ENCODE assay signal across 8 cellular contexts in the genomic region with DNA sequence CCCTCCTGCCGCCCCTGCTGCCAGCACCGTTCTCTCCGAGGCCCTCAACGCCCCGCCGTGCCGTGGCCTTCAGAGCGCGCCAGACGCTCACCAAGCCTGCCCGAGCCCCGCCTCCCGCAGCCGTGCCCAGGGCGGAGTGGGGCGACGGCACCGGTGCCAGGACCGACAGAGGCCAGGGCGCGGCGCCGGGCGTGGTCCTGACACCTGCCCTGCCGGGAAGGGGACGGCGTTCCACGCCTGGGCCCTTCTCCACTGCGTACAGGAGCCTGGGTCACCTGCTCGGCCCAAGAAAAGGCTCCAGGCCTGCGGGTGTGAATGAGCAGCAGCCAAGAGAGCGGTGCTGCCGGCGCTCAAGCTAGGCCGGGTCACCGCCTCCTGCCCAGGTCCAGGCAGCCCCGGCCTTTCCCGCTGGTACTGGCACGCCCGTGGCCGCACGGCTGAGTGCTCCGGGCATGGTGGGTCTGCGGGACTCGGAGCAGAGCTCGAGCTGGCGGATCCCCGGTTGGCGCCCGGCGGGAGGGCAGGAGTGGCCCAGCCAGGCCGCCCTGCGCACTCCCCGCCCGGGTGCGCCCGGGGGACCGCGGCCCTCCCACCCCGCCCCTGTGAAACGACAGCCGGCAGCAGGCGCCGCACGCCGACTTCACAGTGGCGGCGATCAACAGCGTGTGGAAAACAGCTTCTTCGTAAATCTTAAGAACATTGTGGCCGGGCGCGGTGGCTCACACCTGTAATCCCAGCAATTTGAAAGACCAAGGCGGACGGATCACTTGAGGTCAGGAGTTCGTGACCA. TPM values are rescaled to one million over a fixed set of nuclear protein-coding genes. Genes with fewer than 3 reads are reported as not detected.
DNase-seq lines count a peak whose midpoint lies in the region; ATAC-seq, FAIRE-seq and TF ChIP-seq lines count a peak whose summit lies in the region.

No MANE protein-coding gene starts in this region.

- H3K4me1 ChIP-seq in NT2/D1 (ENCODE audit: insufficient read depth, insufficient read length): peaks cover 8% of the 10 kb centered on the region
- H3K4me1 ChIP-seq in mesodermal cell (ENCODE audit: control insufficient read depth, insufficient read depth, low read length, poor library complexity, severe bottlenecking): peaks cover 16% of the 10 kb centered on the region
- H3K4me1 ChIP-seq in uterus: peaks cover 0 to 12% of the 10 kb centered on the region in 2 donors

- H3K27ac ChIP-seq in mesodermal cell (ENCODE audit: low read depth, low read length, severe bottlenecking): no peak overlapping the region
- H3K27ac ChIP-seq in uterus: no peak overlapping the region

- H3K9me3 ChIP-seq in NT2/D1 (ENCODE audit: insufficient read depth, low read length): peaks cover 11% of the 10 kb centered on the region
- peaks cover 7% of the 10 kb centered on the region for H3K9me3 ChIP-seq in mesodermal cell (ENCODE audit: control insufficient read depth, low read length)
- H3K9me3 ChIP-seq in uterus: no peaks in the 10 kb centered on the region

- ATAC-seq in GM19463 (IDR thresholded peaks at IDR 0.05; ENCODE audit: unreplicated experiment): no peak

- TF ChIP-seq POLR2A in uterus (IDR thresholded peaks at IDR 0.05): peak in 1 of 2 donors; percentile 38

- H3K27me3 ChIP-seq in NT2/D1 (ENCODE audit: insufficient read depth, insufficient read length) (peaks cover 54% of the 10 kb centered on the region), uterus (peaks cover 0 to 18% of the 10 kb centered on the region in 2 donors)

- DNase-seq in AG10803 (ENCODE audit: low read depth) (no peak), NT2/D1 (ENCODE audit: low read depth, low spot score) (no peak), dermis blood vessel endothelial cell (peak; percentile 14), uterus (no peak), D721Med (ENCODE audit: insufficient read length, low spot score) (no peak), 8988T (no peak)

- no peak for TF ChIP-seq CTCF in AG10803 (conservative IDR thresholded peaks at IDR 0.05; ENCODE audit: low read length)
- no peak for TF ChIP-seq CTCF in uterus (IDR thresholded peaks at IDR 0.05)
- no peak for TF ChIP-seq CTCF in D721Med (IDR thresholded peaks at IDR 0.05; ENCODE audit: insufficient read depth, missing control alignments)

- FAIRE-seq in D721Med (lab: Jason Lieb, UNC): no peak

- H3K36me3 ChIP-seq in NT2/D1 (ENCODE audit: insufficient read depth, insufficient read length, low read length): no peaks in the 10 kb centered on the region
- H3K36me3 ChIP-seq in mesodermal cell (ENCODE audit: control insufficient read depth, insufficient read depth, low read length): no peaks in the 10 kb centered on the region
- no peaks in the 10 kb centered on the region for H3K36me3 ChIP-seq in uterus

- intact Hi-C loops in uterus (cut with DNase I; ENCODE audit: low total_unique reads): no loop called here

- WGBS in mesodermal cell (ENCODE audit: insufficient coverage in 2 of 2), 2 experiments: 3 to 5% methylated on average over 54 to 67 of the region's 76 CpGs

- H3K9ac ChIP-seq in NT2/D1 (ENCODE audit: insufficient read length, low read depth): peak overlapping the region; percentile 64

- H3K4me3 ChIP-seq in AG10803 (ENCODE audit: low read length): peak overlapping the region; percentile 15
- H3K4me3 ChIP-seq in NT2/D1 (ENCODE audit: insufficient read length, low read depth): peak overlapping the region; percentile 37
- H3K4me3 ChIP-seq in mesodermal cell (ENCODE audit: extremely low read depth, insufficient read depth, low read length, poor library complexity, severe bottlenecking): peak overlapping the region; percentile 35
- H3K4me3 ChIP-seq in uterus: peak overlapping the region; percentile 8 to 34

RNA-seq across cellular contexts. Expression of gene OCA2, which starts 4.2 kb away (rescaled TPM):
- total RNA-seq in dermis blood vessel endothelial cell (not detected in 2 replicates), uterus (1 to 10 TPM in 1 of 4 donors, under 1 TPM in 1, not detected in 2; 0.55 to 4.6 TPM)
- 0.18 TPM for polyA plus RNA-seq in mesodermal cell (2013, experiment 1 of 2)
- 0.20 TPM for polyA plus RNA-seq in mesodermal cell (2013, experiment 2 of 2)
